In the genomic region with DNA sequence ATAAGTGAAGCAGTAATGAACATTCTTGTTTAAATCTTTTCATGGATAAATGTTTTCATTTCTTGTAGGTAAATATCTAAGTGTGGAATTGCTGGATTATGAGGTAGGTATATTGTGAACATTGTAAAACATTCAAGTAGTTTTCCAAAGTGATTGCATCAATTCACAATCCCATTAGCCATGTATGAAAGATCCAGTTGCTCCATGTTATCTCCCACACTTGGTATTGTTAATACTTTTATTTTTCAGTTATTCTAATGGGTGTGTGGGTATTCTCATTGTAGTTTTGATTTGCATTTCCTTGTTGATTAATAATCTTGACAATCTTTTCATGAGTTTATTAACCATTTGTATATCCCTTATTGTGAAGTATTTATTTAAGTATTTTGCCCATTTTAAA, we compare ENCODE assay signal across 26 cellular contexts.
"Had no signal": no experiment of that assay in that cellular context is flagged by ENCODE, and none has a peak within 500 bp of the region (broad histone marks: within the 10 kb centered on the region; RNA-seq: fewer than 3 reads in every experiment).

No MANE protein-coding gene starts in this region.

- H3K4me3 ChIP-seq: stomach, suprapubic skin, testis, thoracic aorta, thyroid gland, tibial nerve, transverse colon, upper lobe of left lung, upper lobe of right lung, uterus, vagina had no signal

- H3K9me3 ChIP-seq: suprapubic skin, testis, thoracic aorta, thyroid gland, tibial nerve, transverse colon, upper lobe of left lung, upper lobe of right lung, uterus, vagina had no signal

- H3K27ac ChIP-seq: stomach, suprapubic skin, testis, thoracic aorta, thyroid gland, tibial nerve, transverse colon, upper lobe of left lung, upper lobe of right lung, uterus, vagina had no signal

- DNase-seq: stimulated activated CD4-positive, alpha-beta T cell treated with anti-CD3 and anti-CD28 coated beads, Interleukin-2, amount 100 ng/mL, for 48 hours; stimulated activated CD4-positive, alpha-beta T cell treated with anti-CD3 and anti-CD28 coated beads, Interleukin-4, amount 100 ng/mL, for 1 hour; stimulated activated CD4-positive, alpha-beta T cell treated with anti-CD3 and anti-CD28 coated beads, Interleukin-4, amount 100 ng/mL, for 24 hours; stimulated activated CD4-positive, alpha-beta T cell treated with anti-CD3 and anti-CD28 coated beads, Interleukin-4, amount 100 ng/mL, for 4 hours; stimulated activated CD8-positive, alpha-beta memory T cell treated with anti-CD3 and anti-CD28 coated beads, Interleukin-4, amount 100 ng/mL, for 48 hours; stimulated activated naive B cell treated with anti-CD40 and anti-IgM and Interleukin-4, amounts not matched to agents 10 μg/mL and 1 μg/mL and 100 μg/mL, for 72 hours; stimulated activated naive CD4-positive, alpha-beta T cell; stimulated activated naive CD4-positive, alpha-beta T cell treated with Interleukin-2 at 50 U/mL for 16 hours; stimulated activated naive CD8-positive, alpha-beta T cell treated with anti-CD3 and anti-CD28 coated beads, Interleukin-15, amount 100 ng/mL, for 72 hours; stimulated activated naive CD8-positive, alpha-beta T cell treated with anti-CD3 and anti-CD28 coated beads, Interleukin-15, Interleukin-2, amounts not matched to agents 100 U/mL and 50 U/mL, for 24 hours; stomach; substantia nigra; testis; thyroid gland; transverse colon; trophoblast cell; upper lobe of left lung; upper lobe of right lung; uterus had no signal

- H3K36me3 ChIP-seq: stomach, suprapubic skin, thoracic aorta, thyroid gland, tibial nerve, transverse colon, upper lobe of left lung, upper lobe of right lung, uterus, vagina had no signal

- ATAC-seq: stimulated activated effector memory CD8-positive, alpha-beta T cell treated with anti-CD3 and anti-CD28 coated beads, Interleukin-12 subunit alpha, Interleukin-12 subunit beta, amount 100 ng/mL, for 72 hours; stimulated activated memory B cell treated with anti-CD40 and anti-IgM and Interleukin-4, amounts not matched to agents 10 μg/mL and 1 μg/mL and 100 μg/mL, for 72 hours; stimulated activated naive B cell treated with anti-CD40 and anti-IgM and Interleukin-4, amounts not matched to agents 10 μg/mL and 1 μg/mL and 100 μg/mL, for 72 hours; stimulated activated naive CD8-positive, alpha-beta T cell treated with anti-CD3 and anti-CD28 coated beads, Interleukin-15, amount 100 ng/mL, for 72 hours; stimulated activated naive CD8-positive, alpha-beta T cell treated with anti-CD3 and anti-CD28 coated beads, Interleukin-15, Interleukin-2, amounts not matched to agents 100 U/mL and 50 U/mL, for 24 hours; upper lobe of right lung had no signal

- H3K27me3 ChIP-seq: stomach, suprapubic skin, testis, thyroid gland, tibial nerve, transverse colon, upper lobe of left lung, upper lobe of right lung, uterus, vagina had no signal

- H3K4me1 ChIP-seq: stomach, suprapubic skin, tibial nerve, transverse colon, upper lobe of left lung, upper lobe of right lung, uterus, vagina had no signal

- FAIRE-seq: urothelium cell line had no signal
